ENCODE assay signal across 16 cellular contexts in genomic region chr2:46802665-46803550, GRCh38.
DNase-seq lines count a peak whose midpoint lies in the region; ATAC-seq, FAIRE-seq and TF ChIP-seq lines count a peak whose summit lies in the region.
"Had no signal": no experiment of that assay in that cellular context is flagged by ENCODE, and none has a peak within 500 bp of the region (broad histone marks: within the 10 kb centered on the region; RNA-seq: fewer than 3 reads in every experiment).

No MANE protein-coding gene starts in this region.

- H3K9me3 Mint-ChIP-seq in Caco-2 (ENCODE audit: unreplicated experiment) = peaks cover 6% of the 10 kb centered on the region
- H3K9me3 Mint-ChIP-seq: activated T-helper 1 cell treated with anti-CD3 and anti-CD28 coated beads, Interleukin-12 subunit alpha, Interleukin-12 subunit beta, Interleukin-2, Interleukin-4 antibody, amounts not matched to agents 30 ng/mL and 10 ng/mL and 1 ng/mL, durations not matched to agents 14 hours and 24 hours and 36 hours had no signal

- no peaks in the 10 kb centered on the region for H3K36me3 Mint-ChIP-seq in Caco-2 (ENCODE audit: insufficient read depth, unreplicated experiment)

- peak; percentile 41 for TF ChIP-seq CTCF in D721Med (IDR thresholded peaks at IDR 0.05; ENCODE audit: insufficient read depth, missing control alignments)
- TF ChIP-seq CTCF in RWPE2 (IDR thresholded peaks at IDR 0.05; ENCODE audit: poor library complexity, severe bottlenecking) = no peak
- TF ChIP-seq CTCF in prostate gland (IDR thresholded peaks at IDR 0.05) = no peak
- TF ChIP-seq CTCF in tibial nerve (IDR thresholded peaks at IDR 0.05) = no peak
- TF ChIP-seq CTCF in Caco-2 (IDR thresholded peaks at IDR 0.05; ENCODE audit: insufficient read depth in 1 of 2, low read depth in 1 of 2, low read length in 1 of 2, severe bottlenecking in 1 of 2, unreplicated experiment in 1 of 2) = peak in 1 of 2 experiments; percentile 17

- no peak for FAIRE-seq in D721Med (lab: Jason Lieb, UNC)
- FAIRE-seq: endometrium had no signal

- H3K27ac ChIP-seq in RWPE2 (ENCODE audit: poor library complexity, severe bottlenecking) (peak overlapping the region; percentile 85), prostate gland (no peak overlapping the region), tibial nerve (peak overlapping the region in 1 of 4 donors; percentile 32)
- H3K27ac ChIP-seq: BLaER1 treated with 17β-estradiol and CSF1 and Interleukin-3, amounts not matched to agents 10 nM and 100 nM had no signal

- CTCF ChIA-PET in Caco-2 (lab: Charles Lee) = no interaction called here

- peaks cover 44% of the 10 kb centered on the region for H3K4me1 ChIP-seq in RWPE2 (ENCODE audit: insufficient read depth, poor library complexity, severe bottlenecking)
- no peaks in the 10 kb centered on the region for H3K4me1 ChIP-seq in prostate gland (replicated peaks)
- peaks cover 0 to 28% (median 0%) of the 10 kb centered on the region in 4 donors for H3K4me1 ChIP-seq in tibial nerve
- H3K4me1 ChIP-seq in Caco-2 = no peaks in the 10 kb centered on the region

- BruUV-seq in Caco-2 (replicated peaks; lab: Mats Ljungman, UMichigan) = no TSS peak

- intact Hi-C loops in Right ventricle myocardium superior (cut with DNase I) = loop anchor here (5.0 kb wide), 1 partner anchor 74 kb away; no protein-coding TSS in a partner anchor
- intact Hi-C loops in prostate gland (cut with DNase I) = no loop called here
- intact Hi-C loops in Caco-2 (cut with micrococcal nuclease; ENCODE audit: unreplicated experiment) = loop anchor here (5.0 to 10.0 kb wide), 2 partner anchors 84 to 522 kb away; no protein-coding TSS in a partner anchor

- H3K9me3 ChIP-seq in RWPE2 (ENCODE audit: severe bottlenecking) (no peaks in the 10 kb centered on the region), prostate gland (no peaks in the 10 kb centered on the region), tibial nerve (no peaks in the 10 kb centered on the region), Caco-2 (no peaks in the 10 kb centered on the region)
- H3K9me3 ChIP-seq: BLaER1 treated with 17β-estradiol and CSF1 and Interleukin-3, amounts not matched to agents 10 nM and 100 nM had no signal

- no peaks in the 10 kb centered on the region for H3K4me1 Mint-ChIP-seq in Caco-2 (ENCODE audit: low read depth, unreplicated experiment)

- TF ChIP-seq EP300 in tibial nerve (IDR thresholded peaks at IDR 0.05) = no peak

- TF ChIP-seq POLR2A in prostate gland (IDR thresholded peaks at IDR 0.05) (no peak), tibial nerve (IDR thresholded peaks at IDR 0.05) (no peak)

- DNase-seq in D721Med (ENCODE audit: insufficient read length, low spot score) (peak; percentile 83), RWPE2 (ENCODE audit: low spot score) (no peak), Right ventricle myocardium superior (no peak), prostate gland (ENCODE audit: low spot score) (peak; percentile 2), tibial nerve (ENCODE audit: low spot score in 2 of 2) (no peak), dermis blood vessel endothelial cell (no peak), Caco-2 (no peak), cortex of kidney (lab: John Stamatoyannopoulos, UW) (no peak)
- DNase-seq: activated CD4-positive, alpha-beta T cell treated with anti-CD3 and anti-CD28 coated beads for 4 hours; KG1; NCI-H2029; stimulated activated CD4-positive, alpha-beta T cell treated with anti-CD3 and anti-CD28 coated beads, Interleukin-2, amount 100 ng/mL, for 48 hours; stimulated activated naive CD4-positive, alpha-beta T cell had no signal

- no peaks in the 10 kb centered on the region for H3K36me3 ChIP-seq in RWPE2 (ENCODE audit: low read depth)
- H3K36me3 ChIP-seq in prostate gland = no peaks in the 10 kb centered on the region
- no peaks in the 10 kb centered on the region for H3K36me3 ChIP-seq in tibial nerve
- no peaks in the 10 kb centered on the region for H3K36me3 ChIP-seq in Caco-2 (ENCODE audit: control insufficient read depth, insufficient read depth, low read length)
- H3K36me3 ChIP-seq: BLaER1 treated with 17β-estradiol and CSF1 and Interleukin-3, amounts not matched to agents 10 nM and 100 nM had no signal

- H3K27ac Mint-ChIP-seq in Caco-2 (ENCODE audit: unreplicated experiment) = no peak overlapping the region
- H3K27ac Mint-ChIP-seq: activated T-helper 1 cell treated with anti-CD3 and anti-CD28 coated beads, Interleukin-12 subunit alpha, Interleukin-12 subunit beta, Interleukin-2, Interleukin-4 antibody, amounts not matched to agents 30 ng/mL and 10 ng/mL and 1 ng/mL, durations not matched to agents 14 hours and 24 hours and 36 hours had no signal

- POLR2A ChIA-PET in Caco-2 (lab: Charles Lee) = no interaction called here

- H3K4me3 Mint-ChIP-seq in Caco-2 (ENCODE audit: unreplicated experiment) = no peak overlapping the region
- H3K4me3 Mint-ChIP-seq: activated T-helper 1 cell treated with anti-CD3 and anti-CD28 coated beads, Interleukin-12 subunit alpha, Interleukin-12 subunit beta, Interleukin-2, Interleukin-4 antibody, amounts not matched to agents 30 ng/mL and 10 ng/mL and 1 ng/mL, durations not matched to agents 14 hours and 24 hours and 36 hours had no signal

- H3K4me3 ChIP-seq in RWPE2 (ENCODE audit: severe bottlenecking) = no peak overlapping the region
- no peak overlapping the region for H3K4me3 ChIP-seq in prostate gland
- no peak overlapping the region for H3K4me3 ChIP-seq in tibial nerve
- H3K4me3 ChIP-seq in Caco-2 (ENCODE audit: low read depth, low read length) = no peak overlapping the region
- H3K4me3 ChIP-seq: BLaER1 treated with 17β-estradiol and CSF1 and Interleukin-3, amounts not matched to agents 10 nM and 100 nM had no signal

- WGBS in prostate gland = 86% methylated on average over 13 of the region's 13 CpGs
- 84 to 92% methylated on average over 13 of the region's 13 CpGs for WGBS in tibial nerve, 2 donors

- H3K27me3 Mint-ChIP-seq in Caco-2 (ENCODE audit: insufficient read depth, unreplicated experiment) = peaks cover 6% of the 10 kb centered on the region

- no peak for ATAC-seq in RWPE2 (ENCODE audit: low read depth)
- ATAC-seq in Right ventricle myocardium superior (ENCODE audit: poor library complexity) = peak; percentile 88

- H3K27me3 ChIP-seq in RWPE2 (ENCODE audit: insufficient read depth, poor library complexity, severe bottlenecking) (no peaks in the 10 kb centered on the region), prostate gland (replicated peaks; ENCODE audit: insufficient read depth) (no peaks in the 10 kb centered on the region), tibial nerve (no peaks in the 10 kb centered on the region), Caco-2 (replicated peaks; ENCODE audit: control insufficient read depth, insufficient read depth, low read length) (no peaks in the 10 kb centered on the region)
- H3K27me3 ChIP-seq: BLaER1 treated with 17β-estradiol and CSF1 and Interleukin-3, amounts not matched to agents 10 nM and 100 nM had no signal

Comparison
In these comparisons a context has a peak if more than half of its experiments do, and no peak if none do; other contexts are left out.
1. DNase-seq: peak in D721Med (single experiment) and prostate gland (single experiment); none in RWPE2 (single experiment), Right ventricle myocardium superior (single experiment), tibial nerve (0 of 2), dermis blood vessel endothelial cell (single experiment), Caco-2 (0 of 2) and cortex of kidney (single experiment).